ENCODE assay signal across 1 cellular context in the genomic region with DNA sequence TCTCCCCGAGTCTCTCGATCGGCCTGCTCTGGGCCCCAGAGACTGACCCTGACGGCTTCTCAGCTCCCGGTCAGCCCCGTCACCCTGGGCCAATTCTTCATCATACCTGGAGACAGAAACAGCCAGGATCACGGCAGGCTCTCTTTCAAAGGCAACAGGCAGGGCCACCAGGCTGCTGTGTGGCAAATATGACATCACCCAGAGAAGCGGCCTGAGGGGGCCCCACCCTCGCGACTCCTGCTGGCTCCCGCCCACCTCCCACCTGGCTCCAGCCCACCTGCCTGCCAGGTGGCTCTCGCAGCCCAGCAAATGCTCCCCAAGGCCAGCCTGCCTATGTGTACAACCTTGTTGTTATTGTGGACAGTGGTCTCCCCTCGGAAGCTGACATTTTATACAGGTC.
TF ChIP-seq lines count a peak whose summit lies in the region.

No MANE protein-coding gene starts in this region.

TF ChIP-seq in GM23338, 12 proteins besides CTCF, POLR2A, EP300 and RAD21:
- TF ChIP-seq, protein P1, sequence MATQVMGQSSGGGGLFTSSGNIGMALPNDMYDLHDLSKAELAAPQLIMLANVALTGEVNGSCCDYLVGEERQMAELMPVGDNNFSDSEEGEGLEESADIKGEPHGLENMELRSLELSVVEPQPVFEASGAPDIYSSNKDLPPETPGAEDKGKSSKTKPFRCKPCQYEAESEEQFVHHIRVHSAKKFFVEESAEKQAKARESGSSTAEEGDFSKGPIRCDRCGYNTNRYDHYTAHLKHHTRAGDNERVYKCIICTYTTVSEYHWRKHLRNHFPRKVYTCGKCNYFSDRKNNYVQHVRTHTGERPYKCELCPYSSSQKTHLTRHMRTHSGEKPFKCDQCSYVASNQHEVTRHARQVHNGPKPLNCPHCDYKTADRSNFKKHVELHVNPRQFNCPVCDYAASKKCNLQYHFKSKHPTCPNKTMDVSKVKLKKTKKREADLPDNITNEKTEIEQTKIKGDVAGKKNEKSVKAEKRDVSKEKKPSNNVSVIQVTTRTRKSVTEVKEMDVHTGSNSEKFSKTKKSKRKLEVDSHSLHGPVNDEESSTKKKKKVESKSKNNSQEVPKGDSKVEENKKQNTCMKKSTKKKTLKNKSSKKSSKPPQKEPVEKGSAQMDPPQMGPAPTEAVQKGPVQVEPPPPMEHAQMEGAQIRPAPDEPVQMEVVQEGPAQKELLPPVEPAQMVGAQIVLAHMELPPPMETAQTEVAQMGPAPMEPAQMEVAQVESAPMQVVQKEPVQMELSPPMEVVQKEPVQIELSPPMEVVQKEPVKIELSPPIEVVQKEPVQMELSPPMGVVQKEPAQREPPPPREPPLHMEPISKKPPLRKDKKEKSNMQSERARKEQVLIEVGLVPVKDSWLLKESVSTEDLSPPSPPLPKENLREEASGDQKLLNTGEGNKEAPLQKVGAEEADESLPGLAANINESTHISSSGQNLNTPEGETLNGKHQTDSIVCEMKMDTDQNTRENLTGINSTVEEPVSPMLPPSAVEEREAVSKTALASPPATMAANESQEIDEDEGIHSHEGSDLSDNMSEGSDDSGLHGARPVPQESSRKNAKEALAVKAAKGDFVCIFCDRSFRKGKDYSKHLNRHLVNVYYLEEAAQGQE (IDR thresholded peaks at IDR 0.05; ENCODE audit: unreplicated experiment), result no peak
- TF ChIP-seq, protein P2, sequence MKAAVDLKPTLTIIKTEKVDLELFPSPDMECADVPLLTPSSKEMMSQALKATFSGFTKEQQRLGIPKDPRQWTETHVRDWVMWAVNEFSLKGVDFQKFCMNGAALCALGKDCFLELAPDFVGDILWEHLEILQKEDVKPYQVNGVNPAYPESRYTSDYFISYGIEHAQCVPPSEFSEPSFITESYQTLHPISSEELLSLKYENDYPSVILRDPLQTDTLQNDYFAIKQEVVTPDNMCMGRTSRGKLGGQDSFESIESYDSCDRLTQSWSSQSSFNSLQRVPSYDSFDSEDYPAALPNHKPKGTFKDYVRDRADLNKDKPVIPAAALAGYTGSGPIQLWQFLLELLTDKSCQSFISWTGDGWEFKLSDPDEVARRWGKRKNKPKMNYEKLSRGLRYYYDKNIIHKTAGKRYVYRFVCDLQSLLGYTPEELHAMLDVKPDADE (IDR thresholded peaks at IDR 0.05), result no peak
- TF ChIP-seq STAT1 (IDR thresholded peaks at IDR 0.05; ENCODE audit: unreplicated experiment), result no peak
- no peak for TF ChIP-seq ZNF331 (CRISPR knock-in tag; IDR thresholded peaks at IDR 0.05; ENCODE audit: low read depth)
- TF ChIP-seq ZNF114 (CRISPR knock-in tag; IDR thresholded peaks at IDR 0.05), result no peak
- TF ChIP-seq NANOG (IDR thresholded peaks at IDR 0.05; ENCODE audit: borderline replicate concordance), result no peak
- TF ChIP-seq JUNB (IDR thresholded peaks at IDR 0.05; ENCODE audit: unreplicated experiment), result no peak
- no peak for TF ChIP-seq POLR2AphosphoS5 (IDR thresholded peaks at IDR 0.05; ENCODE audit: low read depth)
- TF ChIP-seq CREB1 (CRISPR knock-in tag; IDR thresholded peaks at IDR 0.05; ENCODE audit: low read depth), result no peak
- TF ChIP-seq EZH2 (IDR thresholded peaks at IDR 0.05; ENCODE audit: low read depth, unreplicated experiment), result no peak
- TF ChIP-seq EZH2phosphoT487 (IDR thresholded peaks at IDR 0.05; ENCODE audit: unreplicated experiment), result no peak
- TF ChIP-seq, protein P3, sequence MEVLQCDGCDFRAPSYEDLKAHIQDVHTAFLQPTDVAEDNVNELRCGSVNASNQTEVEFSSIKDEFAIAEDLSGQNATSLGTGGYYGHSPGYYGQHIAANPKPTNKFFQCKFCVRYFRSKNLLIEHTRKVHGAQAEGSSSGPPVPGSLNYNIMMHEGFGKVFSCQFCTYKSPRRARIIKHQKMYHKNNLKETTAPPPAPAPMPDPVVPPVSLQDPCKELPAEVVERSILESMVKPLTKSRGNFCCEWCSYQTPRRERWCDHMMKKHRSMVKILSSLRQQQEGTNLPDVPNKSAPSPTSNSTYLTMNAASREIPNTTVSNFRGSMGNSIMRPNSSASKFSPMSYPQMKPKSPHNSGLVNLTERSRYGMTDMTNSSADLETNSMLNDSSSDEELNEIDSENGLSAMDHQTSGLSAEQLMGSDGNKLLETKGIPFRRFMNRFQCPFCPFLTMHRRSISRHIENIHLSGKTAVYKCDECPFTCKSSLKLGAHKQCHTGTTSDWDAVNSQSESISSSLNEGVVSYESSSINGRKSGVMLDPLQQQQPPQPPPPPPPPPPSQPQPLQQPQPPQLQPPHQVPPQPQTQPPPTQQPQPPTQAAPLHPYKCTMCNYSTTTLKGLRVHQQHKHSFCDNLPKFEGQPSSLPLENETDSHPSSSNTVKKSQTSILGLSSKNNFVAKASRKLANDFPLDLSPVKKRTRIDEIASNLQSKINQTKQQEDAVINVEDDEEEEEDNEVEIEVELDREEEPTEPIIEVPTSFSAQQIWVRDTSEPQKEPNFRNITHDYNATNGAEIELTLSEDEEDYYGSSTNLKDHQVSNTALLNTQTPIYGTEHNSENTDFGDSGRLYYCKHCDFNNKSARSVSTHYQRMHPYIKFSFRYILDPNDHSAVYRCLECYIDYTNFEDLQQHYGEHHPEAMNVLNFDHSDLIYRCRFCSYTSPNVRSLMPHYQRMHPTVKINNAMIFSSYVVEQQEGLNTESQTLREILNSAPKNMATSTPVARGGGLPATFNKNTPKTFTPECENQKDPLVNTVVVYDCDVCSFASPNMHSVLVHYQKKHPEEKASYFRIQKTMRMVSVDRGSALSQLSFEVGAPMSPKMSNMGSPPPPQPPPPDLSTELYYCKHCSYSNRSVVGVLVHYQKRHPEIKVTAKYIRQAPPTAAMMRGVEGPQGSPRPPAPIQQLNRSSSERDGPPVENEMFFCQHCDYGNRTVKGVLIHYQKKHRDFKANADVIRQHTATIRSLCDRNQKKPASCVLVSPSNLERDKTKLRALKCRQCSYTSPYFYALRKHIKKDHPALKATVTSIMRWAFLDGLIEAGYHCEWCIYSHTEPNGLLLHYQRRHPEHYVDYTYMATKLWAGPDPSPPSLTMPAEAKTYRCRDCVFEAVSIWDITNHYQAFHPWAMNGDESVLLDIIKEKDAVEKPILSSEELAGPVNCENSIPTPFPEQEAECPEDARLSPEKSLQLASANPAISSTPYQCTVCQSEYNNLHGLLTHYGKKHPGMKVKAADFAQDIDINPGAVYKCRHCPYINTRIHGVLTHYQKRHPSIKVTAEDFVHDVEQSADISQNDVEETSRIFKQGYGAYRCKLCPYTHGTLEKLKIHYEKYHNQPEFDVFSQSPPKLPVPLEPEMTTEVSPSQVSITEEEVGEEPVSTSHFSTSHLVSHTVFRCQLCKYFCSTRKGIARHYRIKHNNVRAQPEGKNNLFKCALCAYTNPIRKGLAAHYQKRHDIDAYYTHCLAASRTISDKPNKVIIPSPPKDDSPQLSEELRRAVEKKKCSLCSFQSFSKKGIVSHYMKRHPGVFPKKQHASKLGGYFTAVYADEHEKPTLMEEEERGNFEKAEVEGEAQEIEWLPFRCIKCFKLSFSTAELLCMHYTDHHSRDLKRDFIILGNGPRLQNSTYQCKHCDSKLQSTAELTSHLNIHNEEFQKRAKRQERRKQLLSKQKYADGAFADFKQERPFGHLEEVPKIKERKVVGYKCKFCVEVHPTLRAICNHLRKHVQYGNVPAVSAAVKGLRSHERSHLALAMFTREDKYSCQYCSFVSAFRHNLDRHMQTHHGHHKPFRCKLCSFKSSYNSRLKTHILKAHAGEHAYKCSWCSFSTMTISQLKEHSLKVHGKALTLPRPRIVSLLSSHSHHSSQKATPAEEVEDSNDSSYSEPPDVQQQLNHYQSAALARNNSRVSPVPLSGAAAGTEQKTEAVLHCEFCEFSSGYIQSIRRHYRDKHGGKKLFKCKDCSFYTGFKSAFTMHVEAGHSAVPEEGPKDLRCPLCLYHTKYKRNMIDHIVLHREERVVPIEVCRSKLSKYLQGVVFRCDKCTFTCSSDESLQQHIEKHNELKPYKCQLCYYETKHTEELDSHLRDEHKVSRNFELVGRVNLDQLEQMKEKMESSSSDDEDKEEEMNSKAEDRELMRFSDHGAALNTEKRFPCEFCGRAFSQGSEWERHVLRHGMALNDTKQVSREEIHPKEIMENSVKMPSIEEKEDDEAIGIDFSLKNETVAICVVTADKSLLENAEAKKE (CRISPR knock-in tag; IDR thresholded peaks at IDR 0.05), result no peak
TF ChIP-seq in GM23338: peak in this region for 0.
